In genomic region chr6:43178951-43179830, GRCh38 we compare ENCODE assay signal across 19 cellular contexts. TPM values are rescaled to one million over a fixed set of nuclear protein-coding genes. Genes with fewer than 3 reads are reported as not detected.
DNase-seq lines count a peak whose midpoint lies in the region; ATAC-seq and TF ChIP-seq lines count a peak whose summit lies in the region.
"Had no signal": no experiment of that assay in that cellular context is flagged by ENCODE, and none has a peak within 500 bp of the region (broad histone marks: within the 10 kb centered on the region; RNA-seq: fewer than 3 reads in every experiment).

No MANE protein-coding gene starts in this region.

- H3K4me3 Mint-ChIP-seq in activated naive CD8-positive, alpha-beta T cell treated with anti-CD3 and anti-CD28 coated beads, Interleukin-2, amount 50 U/mL, for 24 hours: no peak overlapping the region
- H3K4me3 Mint-ChIP-seq in natural killer cell treated with Interleukin-12 subunit alpha and Interleukin-12 subunit beta and Interleukin-15 and Interleukin-18, amount 100 ng/mL, for 72 hours: no peak overlapping the region

- TF ChIP-seq CTCF in cardiac muscle cell (IDR thresholded peaks at IDR 0.05; ENCODE audit: low read depth, low read length) (no peak), right atrium auricular region (IDR thresholded peaks at IDR 0.05) (no peak), gastroesophageal sphincter (IDR thresholded peaks at IDR 0.05) (no peak)

- TF ChIP-seq POLR2A in gastroesophageal sphincter (IDR thresholded peaks at IDR 0.05): no peak

- TF ChIP-seq EP300 in gastroesophageal sphincter (IDR thresholded peaks at IDR 0.05): no peak

- no peak for ATAC-seq in activated naive CD8-positive, alpha-beta T cell treated with anti-CD3 and anti-CD28 coated beads, Interleukin-2, amount 50 U/mL, for 24 hours
- ATAC-seq in gastroesophageal sphincter: no peak
- no peak for ATAC-seq in natural killer cell treated with Interleukin-12 subunit alpha and Interleukin-12 subunit beta and Interleukin-15 and Interleukin-18, amount 100 ng/mL, for 72 hours
- ATAC-seq in GM19397 (IDR thresholded peaks at IDR 0.05; ENCODE audit: unreplicated experiment): no peak
- ATAC-seq: HCT116, Right ventricle myocardium inferior had no signal

- peak overlapping the region; percentile 29 for H3K27ac Mint-ChIP-seq in activated naive CD8-positive, alpha-beta T cell treated with anti-CD3 and anti-CD28 coated beads, Interleukin-2, amount 50 U/mL, for 24 hours
- peak overlapping the region in 1 of 2 donors; percentile 41 for H3K27ac Mint-ChIP-seq in natural killer cell treated with Interleukin-12 subunit alpha and Interleukin-12 subunit beta and Interleukin-15 and Interleukin-18, amount 100 ng/mL, for 72 hours

- peak overlapping the region; percentile 35 for H3K27ac ChIP-seq in cardiac muscle cell
- no peak overlapping the region for H3K27ac ChIP-seq in right atrium auricular region
- peak overlapping the region in 3 of 4 donors; percentile 11 to 85 (median 84) for H3K27ac ChIP-seq in gastroesophageal sphincter
- H3K27ac ChIP-seq: Peyer's patch had no signal

- H3K9me3 ChIP-seq in cardiac muscle cell (ENCODE audit: low read depth) (no peaks in the 10 kb centered on the region), right atrium auricular region (no peaks in the 10 kb centered on the region), gastroesophageal sphincter (no peaks in the 10 kb centered on the region)
- H3K9me3 ChIP-seq: Peyer's patch had no signal

- 60 to 81% methylated on average over 2 to 9 of the region's 20 CpGs for WGBS in gastroesophageal sphincter (ENCODE audit: low coverage in 1 of 2), 2 donors

- H3K36me3 Mint-ChIP-seq in activated naive CD8-positive, alpha-beta T cell treated with anti-CD3 and anti-CD28 coated beads, Interleukin-2, amount 50 U/mL, for 24 hours (ENCODE audit: low read depth): peaks cover 33% of the 10 kb centered on the region
- H3K36me3 Mint-ChIP-seq in natural killer cell treated with Interleukin-12 subunit alpha and Interleukin-12 subunit beta and Interleukin-15 and Interleukin-18, amount 100 ng/mL, for 72 hours: peaks cover 13% of the 10 kb centered on the region

- DNase-seq in cardiac muscle cell (ENCODE audit: low read depth in 1 of 2, low spot score in 1 of 2): no peak
- no peak for DNase-seq in right atrium auricular region (ENCODE audit: low spot score)
- DNase-seq in activated naive CD8-positive, alpha-beta T cell treated with anti-CD3 and anti-CD28 coated beads, Interleukin-2, amount 50 U/mL, for 24 hours: no peak
- DNase-seq in natural killer cell treated with Interleukin-12 subunit alpha and Interleukin-12 subunit beta and Interleukin-15 and Interleukin-18, amount 100 ng/mL, for 72 hours (ENCODE audit: low spot score): no peak
- DNase-seq in DMS153 treated with DMSO at 0.1 percent for 48 hours (lab: John Stamatoyannopoulos, UW; ENCODE audit: unreplicated experiment): no peak
- no peak for DNase-seq in G401 (ENCODE audit: low spot score)
- DNase-seq: CD8-positive, alpha-beta memory T cell; DMS79; NCI-H1105 treated with DMSO at 0.1 percent for 48 hours; NCI-H1694 treated with DMSO at 0.1 percent for 48 hours; NCI-H2107; NCI-H510A; NCI-H748 treated with DMSO at 0.1 percent for 48 hours; NK-92 treated with Interleukin-12 subunit alpha and Interleukin-12 subunit beta, amount 100 ng/mL, for 24 hours; Peyer's patch had no signal

- peaks cover 46% of the 10 kb centered on the region for H3K4me1 Mint-ChIP-seq in activated naive CD8-positive, alpha-beta T cell treated with anti-CD3 and anti-CD28 coated beads, Interleukin-2, amount 50 U/mL, for 24 hours
- H3K4me1 Mint-ChIP-seq in natural killer cell treated with Interleukin-12 subunit alpha and Interleukin-12 subunit beta and Interleukin-15 and Interleukin-18, amount 100 ng/mL, for 72 hours (ENCODE audit: low read depth in 2 of 2): peaks cover 35 to 47% of the 10 kb centered on the region in 2 donors

- H3K4me3 ChIP-seq in cardiac muscle cell (no peak overlapping the region), right atrium auricular region (no peak overlapping the region), gastroesophageal sphincter (no peak overlapping the region)
- H3K4me3 ChIP-seq: Peyer's patch had no signal

- no peaks in the 10 kb centered on the region for H3K27me3 Mint-ChIP-seq in activated naive CD8-positive, alpha-beta T cell treated with anti-CD3 and anti-CD28 coated beads, Interleukin-2, amount 50 U/mL, for 24 hours
- no peaks in the 10 kb centered on the region for H3K27me3 Mint-ChIP-seq in natural killer cell treated with Interleukin-12 subunit alpha and Interleukin-12 subunit beta and Interleukin-15 and Interleukin-18, amount 100 ng/mL, for 72 hours

- H3K36me3 ChIP-seq in cardiac muscle cell: peaks cover 53% of the 10 kb centered on the region
- peaks cover 54% of the 10 kb centered on the region for H3K36me3 ChIP-seq in right atrium auricular region
- H3K36me3 ChIP-seq in gastroesophageal sphincter: peaks cover 0 to 59% of the 10 kb centered on the region in 2 donors

- H3K4me1 ChIP-seq in cardiac muscle cell (ENCODE audit: low read depth) (peaks cover 8% of the 10 kb centered on the region), right atrium auricular region (peaks cover 0 to 37% of the 10 kb centered on the region in 2 donors), gastroesophageal sphincter (peaks cover 2 to 71% (median 18%) of the 10 kb centered on the region in 3 donors)

- in situ Hi-C loops in G401 (cut with HindIII; ENCODE audit: low sequenced_read_pairs): no loop called here

- H3K27me3 ChIP-seq in cardiac muscle cell: no peaks in the 10 kb centered on the region
- no peaks in the 10 kb centered on the region for H3K27me3 ChIP-seq in right atrium auricular region
- H3K27me3 ChIP-seq in gastroesophageal sphincter: no peaks in the 10 kb centered on the region
- H3K27me3 ChIP-seq: Peyer's patch had no signal

- H3K9me3 Mint-ChIP-seq in activated naive CD8-positive, alpha-beta T cell treated with anti-CD3 and anti-CD28 coated beads, Interleukin-2, amount 50 U/mL, for 24 hours: no peaks in the 10 kb centered on the region
- H3K9me3 Mint-ChIP-seq in natural killer cell treated with Interleukin-12 subunit alpha and Interleukin-12 subunit beta and Interleukin-15 and Interleukin-18, amount 100 ng/mL, for 72 hours: no peaks in the 10 kb centered on the region
- H3K9me3 Mint-ChIP-seq: CD8-positive, alpha-beta memory T cell had no signal

RNA-seq across cellular contexts. Expression of gene CUL9, which starts 2.8 kb away (rescaled TPM):
- total RNA-seq in cardiac muscle cell (34.8 and 76.0 TPM in 2 replicates), right atrium auricular region (10 to 100 TPM; 11.0 to 16.8 TPM), gastroesophageal sphincter (10 to 100 TPM; 23.2 to 36.6 (median 24.2) TPM)
- 29.0 and 44.2 TPM in 2 replicates for polyA plus RNA-seq in cardiac muscle cell
- 10 to 100 TPM; 41.5 to 85.8 TPM for total RNA-seq in natural killer cell treated with Interleukin-12 subunit alpha and Interleukin-12 subunit beta and Interleukin-15 and Interleukin-18, amount 100 ng/mL, for 72 hours
- 0.98 and 8.9 TPM in 2 replicates for total RNA-seq in G401 (2014; rRNA removed; shearing (Covaris generic))

RNA-seq across cellular contexts. Expression of gene SRF, which starts 8.1 kb away (rescaled TPM):
- total RNA-seq in cardiac muscle cell (72.1 and 76.8 TPM in 2 replicates), right atrium auricular region (100 to 1,000 TPM in 1 of 2 donors, 10 to 100 TPM in 1; 59.4 to 116 TPM), gastroesophageal sphincter (100 to 1,000 TPM in 3 of 4 donors, 10 to 100 TPM in 1; 92.6 to 192 (median 117) TPM)
- polyA plus RNA-seq in cardiac muscle cell: 9.7 and 10.2 TPM in 2 replicates
- 10 to 100 TPM; 56.8 to 70.4 TPM for total RNA-seq in natural killer cell treated with Interleukin-12 subunit alpha and Interleukin-12 subunit beta and Interleukin-15 and Interleukin-18, amount 100 ng/mL, for 72 hours
- total RNA-seq in G401 (2014; rRNA removed; shearing (Covaris generic)): 43.1 and 46.2 TPM in 2 replicates

RNA-seq across cellular contexts. Expression of gene DNPH1, which starts 50.1 kb away (rescaled TPM):
- total RNA-seq in cardiac muscle cell: 111 and 176 TPM in 2 replicates
- 138 and 209 TPM in 2 replicates for polyA plus RNA-seq in cardiac muscle cell
- total RNA-seq in right atrium auricular region: 10 to 100 TPM; 38.4 to 63.9 TPM
- total RNA-seq in gastroesophageal sphincter: 10 to 100 TPM; 66.5 to 95.0 (median 86.6) TPM
- 10 to 100 TPM; 15.0 to 32.5 TPM for total RNA-seq in natural killer cell treated with Interleukin-12 subunit alpha and Interleukin-12 subunit beta and Interleukin-15 and Interleukin-18, amount 100 ng/mL, for 72 hours
- 223 and 291 TPM in 2 replicates for total RNA-seq in G401 (2014; rRNA removed; shearing (Covaris generic))

Comparison
In these comparisons a context has a peak if more than half of its experiments do, and no peak if none do; other contexts are left out.
1. H3K27ac ChIP-seq: peak in cardiac muscle cell (single experiment) and gastroesophageal sphincter (3 of 4); none in right atrium auricular region (0 of 2).